In genomic region chr15:21656114-21656746, GRCh38 we compare ENCODE assay signal across 8 cellular contexts.
A peak's percentile ranks its signal among the peaks of the same experiment; 100 is the strongest.
DNase-seq lines count a peak whose midpoint lies in the region; ATAC-seq, FAIRE-seq and TF ChIP-seq lines count a peak whose summit lies in the region.
"Not testable (repeated sequence)": the region's sequence is repeated elsewhere in the genome, so short reads cannot be mapped to it uniquely, and the experiment has no call there.

No MANE protein-coding gene starts in this region.

- CTCF ChIA-PET in activated CD8-positive, alpha-beta T cell treated with anti-CD3 and anti-CD28 coated beads for 36 hours (lab: Charles Lee); GM12878 (lab: Yijun Ruan, JAX): not testable (repeated sequence)

- not testable (repeated sequence) for H3K9me3 ChIP-seq in GM12878 (replicated peaks; ENCODE audit: control insufficient read depth, insufficient read depth, low read length); upper lobe of right lung

- in situ Hi-C loops in GM12878 (cut with MboI): not testable (repeated sequence)

- not testable (repeated sequence) for H3K4me1 ChIP-seq in GM12878 (ENCODE audit: control insufficient read depth, insufficient read depth, low read length); upper lobe of right lung

- RAD21 ChIA-PET in GM12878 (lab: Charles Lee; ENCODE audit: unreplicated experiment): not testable (repeated sequence)

- not testable (repeated sequence) for H4K20me1 ChIP-seq in GM12878 (ENCODE audit: control insufficient read depth, insufficient read depth)

- H3K4me3 ChIP-seq in GM12878, upper lobe of right lung: not testable (repeated sequence)

- not testable (repeated sequence) for FAIRE-seq in GM12878 (lab: Jason Lieb, UNC)

- not testable (repeated sequence) for H3K27ac ChIP-seq in GM12878 (ENCODE audit: control insufficient read depth, insufficient read depth); upper lobe of right lung

- not testable (repeated sequence) for H3K4me3 Mint-ChIP-seq in activated CD8-positive, alpha-beta T cell treated with anti-CD3 and anti-CD28 coated beads for 36 hours

- WGBS in GM12878 (ENCODE audit: insufficient coverage, insufficient replicate concordance, low lambda C conversion rate, missing lambda C conversion rate): no CpG with 5 or more reads among the region's 16 CpGs

- not testable (repeated sequence) for H3K27me3 Mint-ChIP-seq in activated CD8-positive, alpha-beta T cell treated with anti-CD3 and anti-CD28 coated beads for 36 hours

- TF ChIP-seq CTCF in activated CD8-positive, alpha-beta T cell treated with anti-CD3 and anti-CD28 coated beads for 36 hours (IDR thresholded peaks at IDR 0.05); GM12878 (IDR thresholded peaks at IDR 0.05 in 2 of 3, conservative IDR thresholded peaks at IDR 0.05 in 1 of 3; ENCODE audit: control insufficient read depth in 2 of 3, extremely low read depth in 1 of 3, insufficient read depth in 1 of 3, low read depth in 3 of 3, low read length in 3 of 3); upper lobe of right lung (IDR thresholded peaks at IDR 0.05): not testable (repeated sequence)

- not testable (repeated sequence) for H3K79me2 ChIP-seq in GM12878 (ENCODE audit: control insufficient read depth, insufficient read depth, low read length)

- POLR2A ChIA-PET in activated CD8-positive, alpha-beta T cell treated with anti-CD3 and anti-CD28 coated beads for 36 hours (lab: Charles Lee); GM12878 (lab: Charles Lee): not testable (repeated sequence)

- H3K36me3 ChIP-seq in GM12878 (ENCODE audit: control insufficient read depth in 2 of 2, insufficient read depth in 2 of 2, low read length in 1 of 2); upper lobe of right lung: not testable (repeated sequence)

- intact Hi-C loops in activated CD8-positive, alpha-beta T cell treated with anti-CD3 and anti-CD28 coated beads for 36 hours (cut with micrococcal nuclease); GM12878 (cut with micrococcal nuclease; ENCODE audit: unreplicated experiment); upper lobe of right lung (cut with DNase I): not testable (repeated sequence)

- H3K4me1 Mint-ChIP-seq in activated CD8-positive, alpha-beta T cell treated with anti-CD3 and anti-CD28 coated beads for 36 hours (ENCODE audit: low read depth): not testable (repeated sequence)

- ATAC-seq in GM18511 (IDR thresholded peaks at IDR 0.05; ENCODE audit: unreplicated experiment): peak; percentile 35
- ATAC-seq in GM19395 (IDR thresholded peaks at IDR 0.05; ENCODE audit: unreplicated experiment): peak; percentile 20
- ATAC-seq in GM21723 (IDR thresholded peaks at IDR 0.05; ENCODE audit: unreplicated experiment): peak; percentile 47
- ATAC-seq in HG03066 (IDR thresholded peaks at IDR 0.05; ENCODE audit: low read depth, unreplicated experiment): peak; percentile 23
- ATAC-seq in HG03460 (IDR thresholded peaks at IDR 0.05; ENCODE audit: unreplicated experiment): peak; percentile 41
- ATAC-seq in activated CD8-positive, alpha-beta T cell treated with anti-CD3 and anti-CD28 coated beads for 36 hours: peak; percentile 42
- ATAC-seq in GM12878: peak; percentile 46
- peak; percentile 53 for ATAC-seq in upper lobe of right lung

- not testable (repeated sequence) for DNase-seq in activated CD8-positive, alpha-beta T cell treated with anti-CD3 and anti-CD28 coated beads for 36 hours; GM12878 (ENCODE audit: low read depth, low spot score); upper lobe of right lung

- not testable (repeated sequence) for BruUV-seq in GM12878 (replicated peaks; lab: Mats Ljungman, UMichigan)

- H3K9ac ChIP-seq in GM12878 (ENCODE audit: control insufficient read depth, insufficient read depth, low read length): not testable (repeated sequence)

- not testable (repeated sequence) for H3K9me3 Mint-ChIP-seq in activated CD8-positive, alpha-beta T cell treated with anti-CD3 and anti-CD28 coated beads for 36 hours

- not testable (repeated sequence) for TF ChIP-seq RAD21 in GM12878 (IDR thresholded peaks at IDR 0.05; ENCODE audit: insufficient read depth, low read depth, low read length)

- not testable (repeated sequence) for H3K4me2 ChIP-seq in GM12878 (ENCODE audit: control insufficient read depth, insufficient read depth)

- not testable (repeated sequence) for TF ChIP-seq EP300 in GM12878 (IDR thresholded peaks at IDR 0.05; ENCODE audit: borderline replicate concordance in 1 of 2, control insufficient read depth in 1 of 2, low read depth in 2 of 2, low read length in 2 of 2)

- not testable (repeated sequence) for H3K27ac Mint-ChIP-seq in activated CD8-positive, alpha-beta T cell treated with anti-CD3 and anti-CD28 coated beads for 36 hours

- not testable (repeated sequence) for H3K36me3 Mint-ChIP-seq in activated CD8-positive, alpha-beta T cell treated with anti-CD3 and anti-CD28 coated beads for 36 hours (ENCODE audit: low read depth)

- not testable (repeated sequence) for H2AFZ ChIP-seq in GM12878 (ENCODE audit: control insufficient read depth, low read depth, low read length)

- not testable (repeated sequence) for TF ChIP-seq POLR2A in GM12878 (IDR thresholded peaks at IDR 0.05; ENCODE audit: low read depth, low read length)

- SMC1A ChIA-PET in GM12878 (lab: Charles Lee; ENCODE audit: uncharacterized antibody, unreplicated experiment): not testable (repeated sequence)

- not testable (repeated sequence) for H3K27me3 ChIP-seq in GM12878 (replicated peaks in 1 of 2; ENCODE audit: control insufficient read depth in 2 of 2, insufficient read depth in 2 of 2, low read length in 1 of 2); upper lobe of right lung
